ENCODE assay signal across 33 cellular contexts in the genomic region with DNA sequence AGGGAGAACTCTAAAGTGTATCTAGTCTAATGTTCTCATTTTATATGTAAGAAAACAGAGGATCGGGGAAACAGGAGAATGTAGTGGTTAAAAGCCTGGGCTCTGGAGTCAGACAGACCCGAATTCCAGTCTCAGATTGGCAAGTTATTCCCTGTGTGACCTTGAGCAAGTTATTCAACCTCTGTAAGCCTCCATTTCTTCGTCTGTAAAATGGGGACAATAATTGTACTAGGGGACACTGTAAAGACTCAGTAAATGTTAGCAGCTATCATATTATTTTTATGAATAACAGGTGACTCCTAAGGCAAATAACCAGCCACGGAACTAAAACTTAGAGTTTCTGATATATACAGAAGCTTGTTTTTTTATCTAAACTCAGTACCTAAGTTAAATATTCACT.
"Had no signal": no experiment of that assay in that cellular context is flagged by ENCODE, and none has a peak within 500 bp of the region (broad histone marks: within the 10 kb centered on the region; RNA-seq: fewer than 3 reads in every experiment).

No MANE protein-coding gene starts in this region.

- DNase-seq: activated effector memory CD4-positive, alpha-beta T cell treated with anti-CD3 and anti-CD28 coated beads, Interleukin-2, amount 50 U/mL, for 16 hours; activated effector memory CD4-positive, alpha-beta T cell treated with Interleukin-2 at 50 U/mL for 16 hours; activated gamma-delta T cell; activated gamma-delta T cell treated with Interleukin-2 at 50 U/mL for 16 hours; activated naive CD4-positive, alpha-beta T cell; activated naive CD4-positive, alpha-beta T cell treated with anti-CD3 and anti-CD28 coated beads for 36 hours; activated naive CD4-positive, alpha-beta T cell treated with anti-CD3 and anti-CD28 coated beads, Interleukin-2, amount 10 ng/mL, durations not matched to agents 7 days and 5 days; activated naive CD4-positive, alpha-beta T cell treated with anti-CD3 and anti-CD28 coated beads, Interleukin-2, amount 50 U/mL, for 16 hours; activated naive CD4-positive, alpha-beta T cell treated with Interleukin-2 at 50 U/mL for 16 hours; activated naive CD8-positive, alpha-beta T cell treated with anti-CD3 and anti-CD28 coated beads for 36 hours; activated naive CD8-positive, alpha-beta T cell treated with anti-CD3 and anti-CD28 coated beads, Interleukin-2, amount 10 ng/mL, durations not matched to agents 7 days and 5 days; activated naive CD8-positive, alpha-beta T cell treated with anti-CD3 and anti-CD28 coated beads, Interleukin-2, amount 50 U/mL, for 24 hours; activated T-cell treated with anti-CD3 and anti-CD28 coated beads, Interleukin-2, amount 50 U/mL, for 24 hours; activated T-cell treated with anti-CD3 and anti-CD28 coated beads, Interleukin-2, amount 50 U/mL, for 4 hours; activated T-cell treated with anti-CD3 and anti-CD28 coated beads, Interleukin-2, amount 50 U/mL, for 48 hours; activated T-cell treated with anti-CD3 and anti-CD28 coated beads, Interleukin-2, amount 50 U/mL, for 72 hours; adrenal gland; amniotic stem cell; amygdala; anterior cingulate cortex; aorta; body of pancreas; brain microvascular endothelial cell; caudate nucleus; central memory CD4-positive, alpha-beta T cell; cerebellar nuclear complex had no signal

- FAIRE-seq: astrocyte, bronchial epithelial cell had no signal

- H3K36me3 ChIP-seq: adrenal gland, ascending aorta, brain microvascular endothelial cell, breast epithelium, cardiac muscle cell had no signal

- ATAC-seq: activated naive CD4-positive, alpha-beta T cell treated with anti-CD3 and anti-CD28 coated beads, Interleukin-2, amount 50 U/mL, for 72 hours; activated naive CD8-positive, alpha-beta T cell treated with anti-CD3 and anti-CD28 coated beads, Interleukin-2, amount 50 U/mL, for 24 hours; activated T-cell treated with anti-CD3 and anti-CD28 coated beads, Interleukin-2, amount 50 U/mL, for 4 hours; activated T-cell treated with anti-CD3 and anti-CD28 coated beads, Interleukin-2, amount 50 U/mL, for 72 hours; activated T-helper 17 cell treated with anti-CD3 and anti-CD28 coated beads, Interleukin-2, amount 50 U/mL, for 72 hours; body of pancreas had no signal

- H3K4me3 ChIP-seq: adrenal gland, ascending aorta, body of pancreas, breast epithelium, cardiac muscle cell had no signal

- H3K27ac ChIP-seq: adrenal gland, ascending aorta, body of pancreas, brain microvascular endothelial cell, breast epithelium, cardiac muscle cell had no signal

- H3K27me3 ChIP-seq: adrenal gland, ascending aorta, body of pancreas, breast epithelium, cardiac muscle cell had no signal

- H3K9me3 ChIP-seq: adrenal gland, ascending aorta, body of pancreas, breast epithelium had no signal

- H3K4me1 ChIP-seq: adrenal gland, ascending aorta, body of pancreas, breast epithelium had no signal
